Comparison of ENCODE assay signal across 16 cellular contexts in the genomic region with DNA sequence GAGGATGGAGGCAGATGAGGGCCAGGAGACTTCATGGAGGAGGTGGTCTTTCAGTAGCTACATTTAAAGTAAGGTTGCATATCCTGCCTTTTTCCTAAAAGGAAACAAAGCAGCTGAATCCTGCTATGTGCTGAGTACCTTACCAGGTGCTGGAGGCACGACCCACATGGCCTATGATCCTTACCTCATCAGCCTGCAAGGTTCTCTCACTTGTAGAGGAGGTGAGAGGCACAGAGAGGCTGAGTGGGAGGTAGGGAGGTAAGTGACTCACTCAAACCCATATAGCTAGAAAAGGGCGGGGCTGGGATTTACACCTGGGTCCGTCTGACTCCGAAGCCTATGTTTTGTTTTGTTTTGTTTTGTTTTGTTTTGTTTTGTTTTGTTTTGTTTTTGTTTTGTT.
DNase-seq lines count a peak whose midpoint lies in the region; ATAC-seq, FAIRE-seq and TF ChIP-seq lines count a peak whose summit lies in the region.
"Had no signal": no experiment of that assay in that cellular context is flagged by ENCODE, and none has a peak within 500 bp of the region (broad histone marks: within the 10 kb centered on the region; RNA-seq: fewer than 3 reads in every experiment).

No MANE protein-coding gene starts in this region.

- H3K79me2 ChIP-seq in H1 (ENCODE audit: control insufficient read depth in 1 of 2, insufficient read depth in 2 of 2, low read length in 2 of 2): no peaks in the 10 kb centered on the region

- no peak for TF ChIP-seq POLR2A in H1 (IDR thresholded peaks at IDR 0.05; ENCODE audit: control extremely low read depth in 1 of 2, low read depth in 2 of 2, low read length in 2 of 2)

- no peak for FAIRE-seq in H1 (lab: Jason Lieb, UNC)
- FAIRE-seq: G401.6 had no signal

- TF ChIP-seq RAD21 in H1 (IDR thresholded peaks at IDR 0.05 in 1 of 2, conservative IDR thresholded peaks at IDR 0.05 in 1 of 2; ENCODE audit: low read depth in 2 of 2, low read length in 2 of 2): no peak

- no peaks in the 10 kb centered on the region for H3K9me3 ChIP-seq in H1 (ENCODE audit: insufficient read depth in 2 of 2, low read depth in 1 of 2, low read length in 1 of 2)
- H3K9me3 ChIP-seq: prostate gland, thoracic aorta had no signal

- CTCF ChIA-PET in H1 (lab: Charles Lee; ENCODE audit: partially characterized antibody) (interaction anchor here (0.6 to 3.8 kb wide), 9 partner anchors 12 to 198 kb away, joined by 3 to 21 read pairs (median 4); no protein-coding TSS in a partner anchor), GM10248 (lab: Yijun Ruan, JAX) (interaction anchor here (1.4 kb wide), 1 partner anchor 243 kb away, joined by 4 read pairs; no protein-coding TSS in a partner anchor)

- H2BK15ac ChIP-seq in H1 (ENCODE audit: low read length): 0 out of 2 replicates have a peak overlapping the region, but pooled peaks have one; percentile 98

- H3K14ac ChIP-seq in H1 (ENCODE audit: insufficient read length): no peak overlapping the region

- no peak overlapping the region for H3K27ac ChIP-seq in H1 (ENCODE audit: low read depth, low read length)
- H3K27ac ChIP-seq: prostate gland, thoracic aorta had no signal

- no peaks in the 10 kb centered on the region; the same call in 1 of the 2 replicates for H3K23me2 ChIP-seq in H1 (ENCODE audit: low read depth, low read length)

- no peak overlapping the region for H4K5ac ChIP-seq in H1 (ENCODE audit: insufficient read length, low read depth, low read length)

- H2BK20ac ChIP-seq in H1 (ENCODE audit: low read length): peak overlapping the region; percentile 73

- no peak overlapping the region for H3K4ac ChIP-seq in H1 (replicated peaks; ENCODE audit: insufficient read length, low read depth, low read length)

- POLR2A ChIA-PET in H1 (lab: Charles Lee; ENCODE audit: partially characterized antibody) (interaction anchor here (1.6 kb wide), 1 partner anchor 9 kb away, joined by 7 read pairs; no protein-coding TSS in a partner anchor), GM10248 (lab: Yijun Ruan, JAX) (no interaction called here)

- no peaks in the 10 kb centered on the region for H3K79me1 ChIP-seq in H1 (ENCODE audit: low read depth, low read length)

- H3K56ac ChIP-seq in H1 (replicated peaks; ENCODE audit: insufficient read length, low read depth, low read length): no peak overlapping the region

- DNase-seq in NCI-H226 (peak; percentile 18), RPMI8226 (peak; percentile 67), H1 (ENCODE audit: low read depth in 1 of 2, low spot score in 2 of 2) (peak in 1 of 2 experiments; percentile 43), mucosa of gallbladder (ENCODE audit: low spot score) (peak; percentile 1), GM10248 (ENCODE audit: extremely low spot score) (no peak)
- DNase-seq in stimulated activated CD4-positive, alpha-beta T cell treated with anti-CD3 and anti-CD28 coated beads, Interleukin-4, amount 100 ng/mL, for 24 hours: no peak
- DNase-seq: activated CD4-positive, CD25-positive, alpha-beta regulatory T cell treated with anti-CD3 and anti-CD28 coated beads, Interleukin-2, amount 50 U/mL, for 72 hours; activated naive CD4-positive, alpha-beta T cell treated with anti-CD3 and anti-CD28 coated beads, Interleukin-2, amount 50 U/mL, for 16 hours; KBM-7; NCI-H524 treated with DMSO at 0.1 percent for 48 hours; OCI-M1 had no signal

- no peak overlapping the region for H2BK120ac ChIP-seq in H1 (replicated peaks; ENCODE audit: low read depth, low read length)

- H2AK5ac ChIP-seq in H1 (ENCODE audit: low read depth, low read length): no peak overlapping the region

- H3K36me3 ChIP-seq in H1 (ENCODE audit: control insufficient read depth in 2 of 4, insufficient read depth in 4 of 4, low read length in 3 of 4): no peaks in the 10 kb centered on the region
- H3K36me3 ChIP-seq: prostate gland, thoracic aorta had no signal

- 90% methylated on average over 4 of the region's 4 CpGs; no CpG with 5 or more reads in 1 of the 2 experiments for WGBS in H1 (ENCODE audit: extremely low coverage in 1 of 2, insufficient coverage in 1 of 2, insufficient read length in 1 of 2, insufficient replicate concordance in 2 of 2, low coverage in 1 of 2, low lambda C conversion rate in 2 of 2, missing lambda C conversion rate in 1 of 2), 2 experiments

- H4K20me1 ChIP-seq in H1 (replicated peaks in 1 of 2; ENCODE audit: control insufficient read depth in 1 of 2, insufficient read depth in 2 of 2, low read length in 2 of 2): no peaks in the 10 kb centered on the region

- H3K23ac ChIP-seq in H1 (ENCODE audit: insufficient read length): no peak overlapping the region

- TF ChIP-seq CTCF in H1 (IDR thresholded peaks at IDR 0.05; ENCODE audit: control extremely low read depth in 1 of 3, insufficient read depth in 1 of 3, low read depth in 1 of 3, low read length in 3 of 3) (no peak), GM10248 (IDR thresholded peaks at IDR 0.05; ENCODE audit: control extremely low read depth, extremely low read depth, low read depth, missing control alignments) (no peak)

- no peaks in the 10 kb centered on the region for H3K27me3 ChIP-seq in H1 (replicated peaks in 1 of 4; ENCODE audit: control insufficient read depth in 3 of 4, extremely low read depth in 1 of 4, insufficient read depth in 3 of 4, low read length in 3 of 4)

- peak overlapping the region; percentile 77; the same call in 1 of the 2 replicates for H2BK12ac ChIP-seq in H1 (ENCODE audit: low read depth, low read length)

- H4K91ac ChIP-seq in H1 (replicated peaks; ENCODE audit: insufficient read length, low read length): peak overlapping the region; percentile 4

- H3K9ac ChIP-seq in H1 (replicated peaks in 1 of 4; ENCODE audit: extremely low read depth in 1 of 4, low read depth in 3 of 4, low read length in 3 of 4): no peak overlapping the region

- ATAC-seq in HG03280 (IDR thresholded peaks at IDR 0.05; ENCODE audit: unreplicated experiment): no peak
- ATAC-seq: HCT116 had no signal

- 0 out of 4 replicates have a peak overlapping the region, but pooled peaks of 1 of the 2 experiments have one; percentile 7 for H3K4me2 ChIP-seq in H1 (ENCODE audit: insufficient read depth in 1 of 2, low read depth in 2 of 2, low read length in 2 of 2)

- no peak for TF ChIP-seq EP300 in H1 (IDR thresholded peaks at IDR 0.05; ENCODE audit: borderline replicate concordance in 1 of 2, low read depth in 2 of 2, low read length in 2 of 2)

- H3K4me3 ChIP-seq in H1 (ENCODE audit: extremely low read depth in 1 of 4, insufficient read depth in 2 of 4, low read depth in 3 of 4, low read length in 4 of 4): no peak overlapping the region
- H3K4me3 ChIP-seq: prostate gland, thoracic aorta had no signal

- H3K4me1 ChIP-seq in H1 (replicated peaks in 1 of 4; ENCODE audit: control insufficient read depth in 3 of 4, insufficient read depth in 4 of 4, low read length in 3 of 4): peaks cover 3 to 11% (median 6%) of the 10 kb centered on the region in 4 experiments
- H3K4me1 ChIP-seq: prostate gland had no signal

- no peak overlapping the region for H3K18ac ChIP-seq in H1 (ENCODE audit: extremely low read depth, low read length)

- H4K8ac ChIP-seq in H1 (ENCODE audit: extremely low read depth, insufficient read depth, low read length): no peak overlapping the region

- H2AFZ ChIP-seq in H1 (ENCODE audit: low read length): 0 out of 2 replicates have a peak overlapping the region, but pooled peaks have one; percentile 1

- H2BK5ac ChIP-seq in H1 (ENCODE audit: low read depth, low read length): peak overlapping the region; percentile 26; the same call in 1 of the 2 replicates

TF ChIP-seq in H1, 55 proteins besides CTCF, POLR2A, EP300 and RAD21:
- no peak for TF ChIP-seq SP4 (IDR thresholded peaks at IDR 0.05; ENCODE audit: low read length)
- no peak for TF ChIP-seq HDAC2 (IDR thresholded peaks at IDR 0.05; ENCODE audit: borderline replicate concordance in 1 of 2, low read depth in 2 of 2, low read length in 2 of 2)
- no peak for TF ChIP-seq RBBP5 (IDR thresholded peaks at IDR 0.05; ENCODE audit: borderline replicate concordance, low read depth, low read length)
- no peak for TF ChIP-seq SAP30 (IDR thresholded peaks at IDR 0.05; ENCODE audit: insufficient read depth, insufficient replicate concordance, low read length)
- no peak for TF ChIP-seq BACH1 (IDR thresholded peaks at IDR 0.05; ENCODE audit: low read length)
- no peak for TF ChIP-seq RNF2 (IDR thresholded peaks at IDR 0.05; ENCODE audit: borderline replicate concordance, low read depth, low read length, missing control alignments, poor library complexity, severe bottlenecking)
- no peak for TF ChIP-seq TBP (IDR thresholded peaks at IDR 0.05; ENCODE audit: low read depth, low read length)

Comparison
In these comparisons a context has a peak if more than half of its experiments do, and no peak if none do; other contexts are left out.
1. DNase-seq: peak in NCI-H226 (single experiment), RPMI8226 (single experiment) and mucosa of gallbladder (single experiment); none in GM10248 (single experiment) and stimulated activated CD4-positive, alpha-beta T cell treated with anti-CD3 and anti-CD28 coated beads, Interleukin-4, amount 100 ng/mL, for 24 hours (single experiment).